9 cellular contexts compared by ENCODE assay signal in genomic region chr20:9392892-9393857, GRCh38.
DNase-seq lines count a peak whose midpoint lies in the region; ATAC-seq and TF ChIP-seq lines count a peak whose summit lies in the region.
"Had no signal": no experiment of that assay in that cellular context is flagged by ENCODE, and none has a peak within 500 bp of the region (broad histone marks: within the 10 kb centered on the region; RNA-seq: fewer than 3 reads in every experiment).

No MANE protein-coding gene starts in this region.

- H3K36me3 ChIP-seq in MG63: no peaks in the 10 kb centered on the region

- no peaks in the 10 kb centered on the region for H3K27me3 ChIP-seq in MG63

- no peak overlapping the region for H3K4me3 ChIP-seq in MG63

- H3K9me3 ChIP-seq in MG63: no peaks in the 10 kb centered on the region

- H3K27ac Mint-ChIP-seq in nephron: no peak overlapping the region
- H3K27ac Mint-ChIP-seq in effector memory CD8-positive, alpha-beta T cell: no peak overlapping the region
- H3K27ac Mint-ChIP-seq: memory B cell had no signal

- H3K4me1 Mint-ChIP-seq in nephron: peaks cover 5% of the 10 kb centered on the region
- no peaks in the 10 kb centered on the region for H3K4me1 Mint-ChIP-seq in effector memory CD8-positive, alpha-beta T cell (ENCODE audit: low read depth in 2 of 2)

- no peaks in the 10 kb centered on the region for H3K27me3 Mint-ChIP-seq in nephron (ENCODE audit: low read depth)
- peaks cover 0 to 4% of the 10 kb centered on the region in 2 donors for H3K27me3 Mint-ChIP-seq in effector memory CD8-positive, alpha-beta T cell
- H3K27me3 Mint-ChIP-seq: memory B cell had no signal

- ATAC-seq in GM18868 (IDR thresholded peaks at IDR 0.05; ENCODE audit: unreplicated experiment): peak; percentile 44
- no peak for ATAC-seq in GM18517 (IDR thresholded peaks at IDR 0.05; ENCODE audit: unreplicated experiment)
- ATAC-seq in effector memory CD8-positive, alpha-beta T cell (replicated peaks): no peak

- H3K36me3 Mint-ChIP-seq in nephron (ENCODE audit: low read depth): peaks cover 21% of the 10 kb centered on the region
- no peaks in the 10 kb centered on the region for H3K36me3 Mint-ChIP-seq in effector memory CD8-positive, alpha-beta T cell (ENCODE audit: insufficient read depth)
- H3K36me3 Mint-ChIP-seq: memory B cell had no signal

- DNase-seq in AML-193 (lab: John Stamatoyannopoulos, UW): peak; percentile 37 to 42
- DNase-seq in MG63: peak; percentile 73
- DNase-seq in SIG-M5 (lab: John Stamatoyannopoulos, UW): peak; percentile 15
- DNase-seq in fibroblast of gingiva (ENCODE audit: low read depth): peak; percentile 68
- no peak for DNase-seq in effector memory CD8-positive, alpha-beta T cell

- no peak overlapping the region for H3K4me3 Mint-ChIP-seq in nephron
- H3K4me3 Mint-ChIP-seq in effector memory CD8-positive, alpha-beta T cell: no peak overlapping the region
- H3K4me3 Mint-ChIP-seq: memory B cell had no signal

- H3K9me3 Mint-ChIP-seq in nephron: no peaks in the 10 kb centered on the region
- peaks cover 0 to 2% of the 10 kb centered on the region in 2 donors for H3K9me3 Mint-ChIP-seq in effector memory CD8-positive, alpha-beta T cell
- H3K9me3 Mint-ChIP-seq: memory B cell had no signal

- TF ChIP-seq CTCF in nephron (IDR thresholded peaks at IDR 0.05; ENCODE audit: unreplicated experiment in 3 of 3): peak; percentile 71 to 81 (median 80)

Comparison
In these comparisons a context has a peak if more than half of its experiments do, and no peak if none do; other contexts are left out.
1. DNase-seq: peak in AML-193 (2 of 2), MG63 (single experiment), SIG-M5 (single experiment) and fibroblast of gingiva (single experiment); none in effector memory CD8-positive, alpha-beta T cell (0 of 3).